Comparison of ENCODE assay signal across 21 cellular contexts in the genomic region with DNA sequence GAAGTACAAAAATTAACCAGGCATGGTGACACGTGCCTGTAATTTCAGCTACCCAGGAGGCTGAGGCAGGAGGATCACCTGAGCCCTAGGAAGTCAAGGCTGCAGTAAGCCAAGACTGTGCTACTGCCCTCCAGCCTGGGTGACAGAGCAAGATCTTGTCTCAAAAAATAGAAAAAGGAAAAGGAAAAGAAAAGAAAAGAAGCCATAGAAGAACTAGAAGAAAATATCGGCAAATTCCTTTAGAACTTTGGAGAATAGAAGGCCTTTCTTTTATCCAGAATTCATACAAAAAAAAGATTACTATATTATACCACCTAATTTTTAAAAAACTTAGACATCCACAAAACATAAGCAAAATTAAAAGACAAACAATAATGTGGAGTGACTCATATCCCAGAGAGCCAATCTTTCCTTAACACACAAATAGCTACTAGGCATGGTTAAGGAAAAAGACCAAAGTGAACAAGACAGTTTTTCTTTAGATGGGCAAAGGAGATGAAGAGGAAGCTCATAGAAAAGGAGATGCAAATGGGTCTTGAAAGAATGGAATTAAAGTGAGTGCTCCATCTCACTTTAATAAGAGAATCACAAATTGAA.
"Had no signal": no experiment of that assay in that cellular context is flagged by ENCODE, and none has a peak within 500 bp of the region (broad histone marks: within the 10 kb centered on the region; RNA-seq: fewer than 3 reads in every experiment).

No MANE protein-coding gene starts in this region.

- H3K27me3 ChIP-seq: adrenal gland, breast epithelium, dorsolateral prefrontal cortex, foreskin keratinocyte, thyroid gland had no signal

- H3K27me3 Mint-ChIP-seq: activated CD4-positive, alpha-beta T cell treated with anti-CD3 and anti-CD28 coated beads, Interleukin-2, amount 10 ng/mL, durations not matched to agents 24 days and 14 days; activated naive CD4-positive, alpha-beta T cell treated with anti-CD3 and anti-CD28 coated beads, Interleukin-2, amount 50 U/mL, for 24 hours; natural killer cell treated with Interleukin-12 subunit alpha and Interleukin-12 subunit beta and Interleukin-15 and Interleukin-18, amount 100 ng/mL, for 72 hours had no signal

- H3K9me3 Mint-ChIP-seq: activated naive CD4-positive, alpha-beta T cell treated with anti-CD3 and anti-CD28 coated beads, Interleukin-2, amount 50 U/mL, for 24 hours had no signal

- H3K36me3 Mint-ChIP-seq: activated naive CD4-positive, alpha-beta T cell treated with anti-CD3 and anti-CD28 coated beads, Interleukin-2, amount 50 U/mL, for 24 hours; natural killer cell treated with Interleukin-12 subunit alpha and Interleukin-12 subunit beta and Interleukin-15 and Interleukin-18, amount 100 ng/mL, for 72 hours had no signal

- H3K4me3 ChIP-seq: adrenal gland, breast epithelium, dorsolateral prefrontal cortex, lower lobe of right lung, thyroid gland had no signal

- H3K9ac ChIP-seq: parathyroid adenoma had no signal

- H3K4me1 Mint-ChIP-seq: endodermal cell had no signal

- H2AFZ ChIP-seq: parathyroid adenoma had no signal

- H3K36me3 ChIP-seq: adrenal gland, breast epithelium, lower lobe of right lung, thyroid gland had no signal

- H3K4me3 Mint-ChIP-seq: activated CD4-positive, alpha-beta T cell treated with anti-CD3 and anti-CD28 coated beads, Interleukin-2, amount 10 ng/mL, durations not matched to agents 24 days and 14 days; activated naive CD4-positive, alpha-beta T cell treated with anti-CD3 and anti-CD28 coated beads, Interleukin-2, amount 50 U/mL, for 24 hours; endodermal cell; natural killer cell treated with Interleukin-12 subunit alpha and Interleukin-12 subunit beta and Interleukin-15 and Interleukin-18, amount 100 ng/mL, for 72 hours; stimulated activated naive B cell treated with anti-CD40 and anti-IgM and Interleukin-4, amounts not matched to agents 10 μg/mL and 1 μg/mL and 100 μg/mL, for 72 hours had no signal

- H3K9me3 ChIP-seq: adrenal gland, breast epithelium, lower lobe of right lung, thyroid gland had no signal

- ATAC-seq: foreskin keratinocyte; lower lobe of right lung; natural killer cell treated with Interleukin-12 subunit alpha and Interleukin-12 subunit beta and Interleukin-15 and Interleukin-18, amount 100 ng/mL, for 72 hours; sciatic nerve; stimulated activated naive B cell treated with anti-CD40 and anti-IgM and Interleukin-4, amounts not matched to agents 10 μg/mL and 1 μg/mL and 100 μg/mL, for 72 hours had no signal

- H3K27ac ChIP-seq: adrenal gland, foreskin keratinocyte, lower lobe of right lung, parathyroid adenoma, thyroid gland had no signal

- DNase-seq: activated CD4-positive, alpha-beta T cell treated with anti-CD3 and anti-CD28 coated beads, Interleukin-2, amount 10 ng/mL, durations not matched to agents 24 days and 14 days; activated CD8-positive, alpha-beta memory T cell treated with anti-CD3 and anti-CD28 coated beads, Interleukin-2, amount 50 U/mL, for 48 hours; activated gamma-delta T cell; activated T-cell treated with anti-CD3 and anti-CD28 coated beads, Interleukin-2, amount 50 U/mL, for 48 hours; adrenal gland; dorsolateral prefrontal cortex; endodermal cell; foreskin keratinocyte; glutamatergic neuron; hypothalamus; islet precursor cell; left colon; lower lobe of right lung; stimulated activated CD4-positive, alpha-beta T cell treated with anti-CD3 and anti-CD28 coated beads, Interleukin-4, amount 100 ng/mL, for 24 hours; stimulated activated naive B cell treated with anti-CD40 and anti-IgM and Interleukin-4, amounts not matched to agents 10 μg/mL and 1 μg/mL and 100 μg/mL, for 72 hours; thyroid gland had no signal

- H3K27ac Mint-ChIP-seq: activated CD4-positive, alpha-beta T cell treated with anti-CD3 and anti-CD28 coated beads, Interleukin-2, amount 10 ng/mL, durations not matched to agents 24 days and 14 days; activated naive CD4-positive, alpha-beta T cell treated with anti-CD3 and anti-CD28 coated beads, Interleukin-2, amount 50 U/mL, for 24 hours; endodermal cell; stimulated activated naive B cell treated with anti-CD40 and anti-IgM and Interleukin-4, amounts not matched to agents 10 μg/mL and 1 μg/mL and 100 μg/mL, for 72 hours had no signal

- H3K79me2 ChIP-seq: parathyroid adenoma had no signal
